ENCODE assay signal across 9 cellular contexts in the genomic region with DNA sequence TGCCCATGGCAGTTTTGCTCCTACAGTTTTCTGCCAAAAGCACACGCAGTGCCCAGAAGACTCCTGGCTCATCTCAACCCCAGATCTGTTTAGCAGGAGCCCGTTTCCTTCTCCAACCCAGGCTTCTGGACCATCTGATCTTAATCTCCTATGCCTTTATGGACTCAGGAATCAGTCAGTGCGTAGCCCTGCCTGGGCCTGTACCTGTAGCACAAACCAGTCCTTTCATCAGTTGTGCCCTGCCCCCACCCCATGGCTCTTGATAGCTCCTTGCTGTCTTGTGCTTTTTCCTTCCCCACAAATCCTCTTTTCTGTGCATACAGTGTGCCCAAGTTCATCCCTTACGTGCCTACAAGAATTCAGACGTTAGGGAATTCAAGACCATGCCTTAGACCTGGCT. TPM values are rescaled to one million over a fixed set of nuclear protein-coding genes. Genes with fewer than 3 reads are reported as not detected.
DNase-seq lines count a peak whose midpoint lies in the region; ATAC-seq and TF ChIP-seq lines count a peak whose summit lies in the region.
"Had no signal": no experiment of that assay in that cellular context is flagged by ENCODE, and none has a peak within 500 bp of the region (broad histone marks: within the 10 kb centered on the region; RNA-seq: fewer than 3 reads in every experiment).

No MANE protein-coding gene starts in this region.

- peak overlapping the region; percentile 66 for H3K4me2 ChIP-seq in SU-DHL-6 (ENCODE audit: low read depth, low read length, poor library complexity, severe bottlenecking)

- DNase-seq in fibroblast of pulmonary artery (ENCODE audit: low read depth) (no peak), gastrocnemius medialis (no peak), RPMI8226 (no peak), glomerular visceral epithelial cell (ENCODE audit: extremely low spot score) (no peak), pons (ENCODE audit: low spot score) (no peak), NCI-H774 (lab: John Stamatoyannopoulos, UW) (no peak)
- DNase-seq: activated gamma-delta T cell had no signal

- peak overlapping the region; percentile 7; the same call in 1 of the 2 replicates for H3K27ac ChIP-seq in SU-DHL-6 (ENCODE audit: low read depth, low read length)
- no peak overlapping the region for H3K27ac ChIP-seq in gastrocnemius medialis

- TF ChIP-seq CTCF in GM12875 (IDR thresholded peaks at IDR 0.05; ENCODE audit: borderline replicate concordance, insufficient read depth, low read depth, low read length): no peak
- TF ChIP-seq CTCF in SU-DHL-6 (IDR thresholded peaks at IDR 0.05; ENCODE audit: insufficient read depth, low read length, poor library complexity, severe bottlenecking): no peak
- TF ChIP-seq CTCF in fibroblast of pulmonary artery (IDR thresholded peaks at IDR 0.05; ENCODE audit: low read length, missing control alignments): no peak
- TF ChIP-seq CTCF in gastrocnemius medialis (IDR thresholded peaks at IDR 0.05 in 4 of 5, conservative IDR thresholded peaks at IDR 0.05 in 1 of 5): no peak

- ATAC-seq in gastrocnemius medialis: no peak

- intact Hi-C loops in gastrocnemius medialis (cut with DNase I; ENCODE audit: low total_unique reads): no loop called here

- in situ Hi-C loops in gastrocnemius medialis (cut with MboI; ENCODE audit: low sequenced_read_pairs in 4 of 4): no loop called here

- no peaks in the 10 kb centered on the region for H3K4me1 ChIP-seq in gastrocnemius medialis

- no peak overlapping the region for H2AFZ ChIP-seq in SU-DHL-6 (ENCODE audit: low read depth, low read length, severe bottlenecking)

- H3K79me2 ChIP-seq in SU-DHL-6 (ENCODE audit: insufficient read depth, low read length): peaks cover 55% of the 10 kb centered on the region

- H3K27me3 ChIP-seq in SU-DHL-6 (ENCODE audit: low read length): no peaks in the 10 kb centered on the region
- H3K27me3 ChIP-seq in gastrocnemius medialis: no peaks in the 10 kb centered on the region

- H3K36me3 ChIP-seq in SU-DHL-6 (ENCODE audit: low read length): peaks cover 45% of the 10 kb centered on the region
- H3K36me3 ChIP-seq in gastrocnemius medialis: peaks cover 0 to 6% of the 10 kb centered on the region in 2 donors

- TF ChIP-seq POLR2A in gastrocnemius medialis (IDR thresholded peaks at IDR 0.05): no peak

- H3K9ac ChIP-seq in SU-DHL-6 (ENCODE audit: low read length): peak overlapping the region; percentile 83

- H3K9me3 ChIP-seq in SU-DHL-6 (ENCODE audit: insufficient read depth, low read length): peaks cover 12% of the 10 kb centered on the region
- H3K9me3 ChIP-seq in gastrocnemius medialis: no peaks in the 10 kb centered on the region

- no peaks in the 10 kb centered on the region for H3F3A ChIP-seq in SU-DHL-6 (ENCODE audit: insufficient read depth)

- H3K4me3 ChIP-seq in GM12875 (ENCODE audit: low read depth, low read length): peak overlapping the region; percentile 97
- peak overlapping the region; percentile 70 for H3K4me3 ChIP-seq in SU-DHL-6 (ENCODE audit: insufficient read depth, low read length, poor library complexity, severe bottlenecking)
- peak overlapping the region; percentile 91 for H3K4me3 ChIP-seq in fibroblast of pulmonary artery (replicated peaks; ENCODE audit: low read depth, low read length)
- H3K4me3 ChIP-seq in gastrocnemius medialis: peak overlapping the region; percentile 73 to 93 (median 84)

- H4K20me1 ChIP-seq in SU-DHL-6 (ENCODE audit: low read depth, low read length): no peaks in the 10 kb centered on the region

- H3K9me2 ChIP-seq in SU-DHL-6 (replicated peaks; ENCODE audit: insufficient read depth, low read length): no peaks in the 10 kb centered on the region

RNA-seq across cellular contexts. Expression of gene ZNF718, which starts 1.5 kb away (rescaled TPM):
- total RNA-seq in gastrocnemius medialis: 1 to 10 TPM; 1.1 to 1.3 (median 1.3) TPM
